In genomic region chr12:46430340-46430948, GRCh38 we compare ENCODE assay signal across 8 cellular contexts. TPM values are rescaled to one million over a fixed set of nuclear protein-coding genes. Genes with fewer than 3 reads are reported as not detected.
DNase-seq lines count a peak whose midpoint lies in the region; ATAC-seq, FAIRE-seq and TF ChIP-seq lines count a peak whose summit lies in the region.

No MANE protein-coding gene starts in this region.

- H4K91ac ChIP-seq in IMR-90 (ENCODE audit: insufficient read depth, low read depth, low read length): peak overlapping the region; percentile 93

- ATAC-seq in IMR-90 (ENCODE audit: low read depth) (peak; percentile 15; the same call in 1 of the 2 replicates), aorta (ENCODE audit: low FRiP score) (peak; percentile 66), GM21528 (IDR thresholded peaks at IDR 0.05; ENCODE audit: low FRiP score, unreplicated experiment) (no peak)

- H4K5ac ChIP-seq in IMR-90 (ENCODE audit: low read depth, low read length): peak overlapping the region; percentile 99

- H3K14ac ChIP-seq in IMR-90 (replicated peaks; ENCODE audit: low read depth, low read length): peak overlapping the region; percentile 86

- no peak for TF ChIP-seq POLR2A in IMR-90 (IDR thresholded peaks at IDR 0.05; ENCODE audit: low read depth, low read length)
- no peak for TF ChIP-seq POLR2A in adrenal gland (IDR thresholded peaks at IDR 0.05)

- H3K27me3 ChIP-seq in IMR-90 (ENCODE audit: control insufficient read depth, insufficient read depth, low read length): no peaks in the 10 kb centered on the region
- no peaks in the 10 kb centered on the region for H3K27me3 ChIP-seq in adrenal gland
- no peaks in the 10 kb centered on the region for H3K27me3 ChIP-seq in keratinocyte (ENCODE audit: control insufficient read depth, extremely low read depth, insufficient read depth, low read length)
- no peaks in the 10 kb centered on the region for H3K27me3 ChIP-seq in aorta (ENCODE audit: control insufficient read depth in 1 of 2, insufficient read depth in 2 of 2, low read length in 1 of 2)

- intact Hi-C loops in IMR-90 (cut with micrococcal nuclease): loop anchor here (2.0 to 5.0 kb wide), 3 partner anchors 42 to 64 kb away; partner anchors contain the start of gene SLC38A2
- intact Hi-C loops in adrenal gland (cut with DNase I): no loop called here
- intact Hi-C loops in aorta (cut with DNase I): no loop called here

- H3K4me3 ChIP-seq in GM12865 (ENCODE audit: low read depth, low read length): no peak overlapping the region
- H3K4me3 ChIP-seq in IMR-90 (ENCODE audit: insufficient read depth, low read depth, low read length): no peak overlapping the region
- H3K4me3 ChIP-seq in adrenal gland: no peak overlapping the region
- peak overlapping the region; percentile 5 to 60 (median 26) for H3K4me3 ChIP-seq in keratinocyte (ENCODE audit: control insufficient read depth in 2 of 3, extremely low read depth in 1 of 3, insufficient read depth in 2 of 3, low read depth in 1 of 3, low read length in 3 of 3)
- H3K4me3 ChIP-seq in aorta (ENCODE audit: low read length in 2 of 2): no peak overlapping the region

- H2BK5ac ChIP-seq in IMR-90 (ENCODE audit: low read depth, low read length, poor library complexity, severe bottlenecking): peak overlapping the region; percentile 99

- peak overlapping the region; percentile 99 for H3K18ac ChIP-seq in IMR-90 (ENCODE audit: low read depth, low read length)

- H3K4me1 ChIP-seq in IMR-90 (ENCODE audit: control insufficient read depth, insufficient read depth, low read length): peaks cover 10% of the 10 kb centered on the region
- H3K4me1 ChIP-seq in adrenal gland (replicated peaks in 1 of 2): peaks cover 5 to 25% of the 10 kb centered on the region in 2 donors
- peaks cover 34% of the 10 kb centered on the region for H3K4me1 ChIP-seq in keratinocyte (ENCODE audit: control insufficient read depth, extremely low read depth, insufficient read depth, low read length)
- no peaks in the 10 kb centered on the region for H3K4me1 ChIP-seq in aorta (ENCODE audit: control insufficient read depth in 1 of 2, insufficient read depth in 2 of 2, low read length in 2 of 2)

- peaks cover 2 to 12% of the 10 kb centered on the region in 2 experiments; a peak in 2 of 4 replicates for H3K79me1 ChIP-seq in IMR-90 (ENCODE audit: low read depth in 1 of 2, low read length in 2 of 2)

- TF ChIP-seq CTCF in GM12865 (IDR thresholded peaks at IDR 0.05; ENCODE audit: insufficient read depth, low read depth, low read length, missing control alignments) (no peak), IMR-90 (conservative IDR thresholded peaks at IDR 0.05; ENCODE audit: low read depth, low read length) (no peak), adrenal gland (IDR thresholded peaks at IDR 0.05) (no peak), keratinocyte (optimal IDR thresholded peaks at IDR 0.05 in 1 of 3, IDR thresholded peaks at IDR 0.05 in 1 of 3, conservative IDR thresholded peaks at IDR 0.05 in 1 of 3; ENCODE audit: extremely low read depth in 1 of 3, insufficient read depth in 2 of 3, low read length in 3 of 3) (no peak)

- no TSS peak for BruUV-seq in IMR-90 (replicated peaks; lab: Mats Ljungman, UMichigan)

- TF ChIP-seq RAD21 in IMR-90 (IDR thresholded peaks at IDR 0.05; ENCODE audit: low read length): no peak

- no peaks in the 10 kb centered on the region; the same call in 1 of the 2 replicates for H3K9me1 ChIP-seq in IMR-90 (ENCODE audit: insufficient read depth, low read length)
- H3K9me1 ChIP-seq in keratinocyte (ENCODE audit: control insufficient read depth, extremely low read depth, insufficient read depth, low read length): no peaks in the 10 kb centered on the region

- no peak overlapping the region for H2AK9ac ChIP-seq in IMR-90 (replicated peaks; ENCODE audit: low read depth, low read length, poor library complexity)

- peak overlapping the region; percentile 71; the same call in 1 of the 2 replicates for H2AK5ac ChIP-seq in IMR-90 (ENCODE audit: low read depth, low read length)

- H3K4me2 ChIP-seq in IMR-90 (ENCODE audit: low read depth, low read length) (peak overlapping the region; percentile 99; the same call in 1 of the 2 replicates), keratinocyte (ENCODE audit: control insufficient read depth, extremely low read depth, insufficient read depth, low read depth, low read length) (peak overlapping the region; percentile 86)

- H3K27ac ChIP-seq in IMR-90 (ENCODE audit: insufficient read depth, low read length) (peak overlapping the region; percentile 66), adrenal gland (peak overlapping the region; percentile 35 to 77 (median 65)), keratinocyte (ENCODE audit: control insufficient read depth, insufficient read depth, low read length) (peak overlapping the region; percentile 98), aorta (ENCODE audit: low read depth in 1 of 2, low read length in 2 of 2) (no peak overlapping the region)

- peak overlapping the region; percentile 96 for H2BK120ac ChIP-seq in IMR-90 (ENCODE audit: low read depth, low read length)

- peak; percentile 43 for DNase-seq in GM12865 (ENCODE audit: low read depth)
- DNase-seq in IMR-90: peak; percentile 89
- DNase-seq in adrenal gland: peak in 2 of 7 donors; percentile 24 to 51
- no peak for DNase-seq in keratinocyte (ENCODE audit: low read depth, low spot score)
- no peak for DNase-seq in aorta
- no peak for DNase-seq in HuH-7.5 (ENCODE audit: low spot score)
- DNase-seq in activated CD8-positive, alpha-beta memory T cell treated with anti-CD3 and anti-CD28 coated beads, Interleukin-2, amount 50 U/mL, for 4 hours: no peak

- H3K9me3 ChIP-seq in IMR-90 (ENCODE audit: control insufficient read depth, insufficient read depth, low read length) (peaks cover 3% of the 10 kb centered on the region; the same call in 1 of the 2 replicates), adrenal gland (replicated peaks in 1 of 3) (no peaks in the 10 kb centered on the region), keratinocyte (ENCODE audit: control insufficient read depth, low read depth, low read length) (no peaks in the 10 kb centered on the region), aorta (ENCODE audit: control insufficient read depth, low read length) (no peaks in the 10 kb centered on the region)

- CTCF ChIA-PET in IMR-90 (lab: Yijun Ruan, JAX): interaction anchor here (0.6 to 0.7 kb wide), 2 partner anchors 11 to 554 kb away, joined by 3 to 4 read pairs; no protein-coding TSS in a partner anchor

- H3K23ac ChIP-seq in IMR-90 (ENCODE audit: low read depth, low read length): peak overlapping the region; percentile 81; the same call in 1 of the 2 replicates

- H3K56ac ChIP-seq in IMR-90 (ENCODE audit: extremely low read depth, insufficient read depth, low read length): peak overlapping the region; percentile 78

- no peaks in the 10 kb centered on the region for H4K20me1 ChIP-seq in IMR-90 (ENCODE audit: insufficient read depth, low read length)
- H4K20me1 ChIP-seq in keratinocyte (ENCODE audit: control insufficient read depth, extremely low read depth, insufficient read depth, low read length): no peaks in the 10 kb centered on the region

- POLR2A ChIA-PET in IMR-90 (lab: Charles Lee; ENCODE audit: unreplicated experiment): interaction anchor here (1.4 to 1.6 kb wide), 2 partner anchors 47 to 126 kb away, joined by 5 read pairs; no protein-coding TSS in a partner anchor

- no peaks in the 10 kb centered on the region for H3K79me2 ChIP-seq in keratinocyte (ENCODE audit: control insufficient read depth, insufficient read depth, low read length)

- H4K8ac ChIP-seq in IMR-90 (ENCODE audit: low read depth in 2 of 2, low read length in 2 of 2): peak overlapping the region; percentile 76 to 94; a peak in 3 of 4 replicates

- FAIRE-seq in keratinocyte (lab: Jason Lieb, UNC): peak; percentile 97

- in situ Hi-C loops in IMR-90 (cut with MboI; ENCODE audit: low sequenced_read_pairs): no loop called here

- H3K9ac ChIP-seq in IMR-90 (ENCODE audit: low read depth, low read length) (no peak overlapping the region), keratinocyte (ENCODE audit: control insufficient read depth, extremely low read depth, insufficient read depth, low read length) (peak overlapping the region; percentile 79)

- dilution Hi-C loops in IMR-90 (cut with HindIII; ENCODE audit: low sequenced_read_pairs, unreplicated experiment): no loop called here
- dilution Hi-C loops in keratinocyte (cut with MboI; ENCODE audit: extremely low pct_ligation_motif_present, low sequenced_read_pairs): no loop called here

- H2BK20ac ChIP-seq in IMR-90 (ENCODE audit: low read depth, low read length): peak overlapping the region; percentile 98

- peak overlapping the region; percentile 78; the same call in 2 of the 3 replicates for H2BK15ac ChIP-seq in IMR-90 (ENCODE audit: low read depth, low read length)

- H3K4ac ChIP-seq in IMR-90 (ENCODE audit: low read depth, low read length): peak overlapping the region; percentile 92; the same call in 1 of the 2 replicates

- no peak overlapping the region for H2AFZ ChIP-seq in IMR-90 (replicated peaks; ENCODE audit: low read length, poor library complexity)
- H2AFZ ChIP-seq in keratinocyte (ENCODE audit: control insufficient read depth, low read length): no peak overlapping the region

- WGBS in IMR-90 (ENCODE audit: extremely low coverage in 2 of 2, insufficient read length in 1 of 2), 2 experiments: 24% methylated on average over 2 of the region's 2 CpGs; no CpG with 5 or more reads in 1 of the 2 experiments
- 10 to 24% (median 24%) methylated on average over 2 of the region's 2 CpGs for whole genome bisulfite sequencing in adrenal gland, 4 donors
- 86 to 97% methylated on average over 2 of the region's 2 CpGs for WGBS in aorta, 2 donors

- H3K36me3 ChIP-seq in IMR-90 (ENCODE audit: control insufficient read depth, insufficient read depth, low read length): no peaks in the 10 kb centered on the region
- no peaks in the 10 kb centered on the region for H3K36me3 ChIP-seq in adrenal gland (replicated peaks in 1 of 2)
- no peaks in the 10 kb centered on the region for H3K36me3 ChIP-seq in keratinocyte (ENCODE audit: control insufficient read depth in 2 of 2, extremely low read depth in 1 of 2, insufficient read depth in 2 of 2, low read length in 2 of 2)
- no peaks in the 10 kb centered on the region for H3K36me3 ChIP-seq in aorta (ENCODE audit: control insufficient read depth in 1 of 2, insufficient read depth in 2 of 2, low read length in 1 of 2)

RNA-seq across cellular contexts. Expression of gene SLC38A2, which starts 57.9 kb away (rescaled TPM):
- total RNA-seq in IMR-90 (2012; rRNA removed) (881 and 1,389 TPM in 2 replicates), adrenal gland (100 to 1,000 TPM; 128 to 948 (median 375) TPM), aorta (100 to 1,000 TPM; 329 to 405 TPM)
- polyA plus RNA-seq in IMR-90 (2012; rRNA removed) (213 and 313 TPM in 2 replicates), adrenal gland (100 to 1,000 TPM in 2 of 3 donors, 10 to 100 TPM in 1; 94.6 to 119 (median 108) TPM), keratinocyte (213 to 577 TPM (median 375 TPM) in 3 replicates), aorta (100 to 1,000 TPM in 1 of 2 donors, 10 to 100 TPM in 1; 46.0 to 206 TPM)
- polyA plus RNA-seq in IMR-90 (2012; cell fraction: cytosol; rRNA removed): 33.9 and 129 TPM in 2 replicates
- polyA plus RNA-seq in IMR-90 (2012; cell fraction: nucleus; rRNA removed; ENCODE audit: low replicate concordance): 118 and 947 TPM in 2 replicates
- 528 TPM for polyA plus RNA-seq in keratinocyte (2011; ENCODE audit: low read depth)
- polyA plus RNA-seq in keratinocyte (2011; cell fraction: cytosol; rRNA removed): 64.1 and 143 TPM in 2 replicates
- polyA plus RNA-seq in keratinocyte (2011; cell fraction: nucleus; rRNA removed): 720 and 1,040 TPM in 2 replicates
- 229 and 376 TPM in 2 replicates for polyA plus RNA-seq in keratinocyte (2012; ENCODE audit: low replicate concordance)
- 238 to 790 TPM (median 512 TPM) in 3 replicates for polyA minus RNA-seq in keratinocyte
- polyA minus RNA-seq in keratinocyte (2011; cell fraction: cytosol; rRNA and poly(A)+ RNA removed): 139 TPM
- polyA minus RNA-seq in keratinocyte (2011; cell fraction: nucleus; rRNA and poly(A)+ RNA removed): 1,093 and 1,815 TPM in 2 replicates

Comparison
In these comparisons a context has a peak if more than half of its experiments do, and no peak if none do; other contexts are left out.
1. DNase-seq: peak in GM12865 (single experiment) and IMR-90 (single experiment); none in keratinocyte (single experiment), aorta (0 of 2), HuH-7.5 (single experiment) and activated CD8-positive, alpha-beta memory T cell treated with anti-CD3 and anti-CD28 coated beads, Interleukin-2, amount 50 U/mL, for 4 hours (single experiment).
2. H3K4me3 ChIP-seq: peak in keratinocyte (3 of 3); none in GM12865 (single experiment), IMR-90 (single experiment), adrenal gland (0 of 4) and aorta (0 of 2).
3. H3K27ac ChIP-seq: peak in IMR-90 (single experiment), adrenal gland (5 of 5) and keratinocyte (single experiment); none in aorta (0 of 2).